ENCODE assay signal across 8 cellular contexts in genomic region chr12:25130741-25131188, GRCh38.
DNase-seq lines count a peak whose midpoint lies in the region; ATAC-seq and TF ChIP-seq lines count a peak whose summit lies in the region.

No MANE protein-coding gene starts in this region.

- no peak for TF ChIP-seq POLR2A in Peyer's patch (IDR thresholded peaks at IDR 0.05)
- no peak for TF ChIP-seq POLR2A in erythroblast (IDR thresholded peaks at IDR 0.05; ENCODE audit: low read length)

- no peak overlapping the region for H3K27ac ChIP-seq in CD4-positive, alpha-beta memory T cell (ENCODE audit: low read depth, low read length)
- H3K27ac ChIP-seq in Peyer's patch (no peak overlapping the region), parathyroid adenoma (no peak overlapping the region)

- H3K9me3 ChIP-seq in CD4-positive, alpha-beta memory T cell (ENCODE audit: control insufficient read depth in 1 of 2, low read length in 2 of 2), result no peaks in the 10 kb centered on the region
- H3K9me3 ChIP-seq in Peyer's patch, result no peaks in the 10 kb centered on the region
- H3K9me3 ChIP-seq in parathyroid adenoma (ENCODE audit: control insufficient read depth, low read length), result no peaks in the 10 kb centered on the region

- no peaks in the 10 kb centered on the region for H3K36me3 ChIP-seq in CD4-positive, alpha-beta memory T cell (ENCODE audit: insufficient read depth, low read length)
- H3K36me3 ChIP-seq in Peyer's patch (no peaks in the 10 kb centered on the region), parathyroid adenoma (ENCODE audit: control insufficient read depth, insufficient read depth, low read length) (no peaks in the 10 kb centered on the region)

- H3K27ac Mint-ChIP-seq in CD4-positive, alpha-beta memory T cell, result no peak overlapping the region

- peaks cover 0 to 2% (median 0%) of the 10 kb centered on the region in 8 donors for H3K9me3 Mint-ChIP-seq in CD4-positive, alpha-beta memory T cell

- H3K27me3 ChIP-seq in CD4-positive, alpha-beta memory T cell (ENCODE audit: insufficient read depth, low read length), result no peaks in the 10 kb centered on the region
- H3K27me3 ChIP-seq in Peyer's patch, result no peaks in the 10 kb centered on the region
- no peaks in the 10 kb centered on the region for H3K27me3 ChIP-seq in parathyroid adenoma (ENCODE audit: control insufficient read depth, insufficient read depth, low read length)

- TF ChIP-seq CTCF in Peyer's patch (IDR thresholded peaks at IDR 0.05), result peak; percentile 36 to 67 (median 58)
- peak; percentile 51 for TF ChIP-seq CTCF in parathyroid adenoma (IDR thresholded peaks at IDR 0.05)

- H3K27me3 Mint-ChIP-seq in CD4-positive, alpha-beta memory T cell, result peaks cover 2 to 3% of the 10 kb centered on the region in 2 donors

- CTCF ChIA-PET in CD4-positive, alpha-beta memory T cell (lab: Charles Lee; ENCODE audit: partially characterized antibody), result interaction anchor here (1.0 to 8.4 kb wide), 6 partner anchors 79 to 148 kb away, joined by 3 to 158 read pairs (median 4); a partner anchor contains a TSS

- H3K79me2 ChIP-seq in parathyroid adenoma, result no peaks in the 10 kb centered on the region

- H3K4me1 Mint-ChIP-seq in CD4-positive, alpha-beta memory T cell, result no peaks in the 10 kb centered on the region

- intact Hi-C loops in CD4-positive, alpha-beta memory T cell (cut with micrococcal nuclease), result loop anchor here (1.0 to 2.0 kb wide), 3 partner anchors 78 to 278 kb away; a partner anchor contains a TSS

- POLR2A ChIA-PET in CD4-positive, alpha-beta memory T cell (lab: Charles Lee; ENCODE audit: partially characterized antibody), result no interaction called here

- ATAC-seq in HG02840 (IDR thresholded peaks at IDR 0.05; ENCODE audit: low FRiP score, unreplicated experiment) (no peak), GM21390 (IDR thresholded peaks at IDR 0.05; ENCODE audit: unreplicated experiment) (no peak), esophagus mucosa (no peak)

- no peak overlapping the region for H2AFZ ChIP-seq in parathyroid adenoma

- no peaks in the 10 kb centered on the region for H3K36me3 Mint-ChIP-seq in CD4-positive, alpha-beta memory T cell

- no peak overlapping the region for H3K4me3 ChIP-seq in CD4-positive, alpha-beta memory T cell (ENCODE audit: low read length in 2 of 2)
- H3K4me3 ChIP-seq in Jurkat, Clone E6-1 (ENCODE audit: low read length), result no peak overlapping the region
- no peak overlapping the region for H3K4me3 ChIP-seq in Peyer's patch
- no peak overlapping the region for H3K4me3 ChIP-seq in parathyroid adenoma (ENCODE audit: low read depth, low read length)

- DNase-seq in CD4-positive, alpha-beta memory T cell, result peak in 4 of 5 donors; percentile 33 to 53 (median 46)
- peak; percentile 42 for DNase-seq in Jurkat, Clone E6-1 (ENCODE audit: low read depth, low spot score)
- no peak for DNase-seq in Peyer's patch
- DNase-seq in erythroblast (lab: John Stamatoyannopoulos, UW), result peak; percentile 46 to 51

- H3K4me3 Mint-ChIP-seq in CD4-positive, alpha-beta memory T cell, result no peak overlapping the region

- no peak overlapping the region for H3K9ac ChIP-seq in parathyroid adenoma

- no peak overlapping the region for H3K4me2 ChIP-seq in parathyroid adenoma (ENCODE audit: low read length)

- no peaks in the 10 kb centered on the region for H3K4me1 ChIP-seq in CD4-positive, alpha-beta memory T cell (ENCODE audit: insufficient read depth, low read length)
- no peaks in the 10 kb centered on the region for H3K4me1 ChIP-seq in Peyer's patch
- no peaks in the 10 kb centered on the region for H3K4me1 ChIP-seq in parathyroid adenoma

Comparison
In these comparisons a context has a peak if more than half of its experiments do, and no peak if none do; other contexts are left out.
1. DNase-seq: peak in CD4-positive, alpha-beta memory T cell (4 of 5), Jurkat, Clone E6-1 (single experiment) and erythroblast (2 of 2); none in Peyer's patch (0 of 3).